ENCODE assay signal across 11 cellular contexts in genomic region chr7:139825666-139826290, GRCh38. TPM values are rescaled to one million over a fixed set of nuclear protein-coding genes. Genes with fewer than 3 reads are reported as not detected.
DNase-seq lines count a peak whose midpoint lies in the region; ATAC-seq and TF ChIP-seq lines count a peak whose summit lies in the region.
"Had no signal": no experiment of that assay in that cellular context is flagged by ENCODE, and none has a peak within 500 bp of the region (broad histone marks: within the 10 kb centered on the region; RNA-seq: fewer than 3 reads in every experiment).

No MANE protein-coding gene starts in this region.

- 46 to 58% (median 51%) methylated on average over 9 of the region's 9 CpGs for WGBS in ovary, 3 donors

- no peak for ATAC-seq in GM23338

- H3F3A ChIP-seq in GM23338 (replicated peaks; ENCODE audit: low read depth) = no peaks in the 10 kb centered on the region

- H3K27me3 Mint-ChIP-seq in GM23338 (ENCODE audit: insufficient read depth, low read depth, poor library complexity) = peaks cover 2% of the 10 kb centered on the region
- peaks cover 8% of the 10 kb centered on the region for H3K27me3 Mint-ChIP-seq in dendritic cell treated with granulocyte-macrophage colony-stimulating factor and Interleukin-4, amounts not matched to agents 40 ng/mL and 50 ng/mL, for 4 days

- H3K36me3 Mint-ChIP-seq in GM23338 (ENCODE audit: low read depth) = no peaks in the 10 kb centered on the region
- H3K36me3 Mint-ChIP-seq in dendritic cell treated with granulocyte-macrophage colony-stimulating factor and Interleukin-4, amounts not matched to agents 40 ng/mL and 50 ng/mL, for 4 days (ENCODE audit: low read depth) = peaks cover 13% of the 10 kb centered on the region

- H3K36me3 ChIP-seq in GM23338 (ENCODE audit: insufficient read depth) = no peaks in the 10 kb centered on the region
- H3K36me3 ChIP-seq in ovary = no peaks in the 10 kb centered on the region

- no peaks in the 10 kb centered on the region for H3K27me3 ChIP-seq in GM23338 (ENCODE audit: insufficient read depth)
- H3K27me3 ChIP-seq in ovary = no peaks in the 10 kb centered on the region

- no peak overlapping the region for H3K4me3 ChIP-seq in GM23338
- H3K4me3 ChIP-seq in ovary = no peak overlapping the region

- DNase-seq in GM23338 (ENCODE audit: low spot score) = no peak
- peak; percentile 31 for DNase-seq in RKO (ENCODE audit: low spot score)
- peak; percentile 22 for DNase-seq in non-pigmented ciliary epithelial cell (ENCODE audit: low read depth)
- no peak for DNase-seq in NCI-H2029 (lab: John Stamatoyannopoulos, UW)
- DNase-seq in DMS 273 (lab: John Stamatoyannopoulos, UW; ENCODE audit: unreplicated experiment) = no peak
- DNase-seq in ovary = no peak
- no peak for DNase-seq in stimulated activated CD4-positive, alpha-beta T cell treated with anti-CD3 and anti-CD28 coated beads, Interleukin-4, amount 100 ng/mL, for 24 hours
- DNase-seq: activated CD8-positive, alpha-beta memory T cell treated with anti-CD3 and anti-CD28 coated beads, Interleukin-2, amount 50 U/mL, for 48 hours; KBM-7; NCI-H2107 had no signal

- no peak overlapping the region for H3K27ac ChIP-seq in GM23338 (ENCODE audit: low read depth)
- H3K27ac ChIP-seq in ovary = no peak overlapping the region

- no peaks in the 10 kb centered on the region; the same call in 1 of the 2 replicates for H3K9me2 ChIP-seq in GM23338 (ENCODE audit: insufficient read depth)

- H2AFZ ChIP-seq in GM23338 = peak overlapping the region; percentile 32; the same call in 1 of the 2 replicates

- H3K4me3 Mint-ChIP-seq in GM23338 = no peak overlapping the region
- no peak overlapping the region for H3K4me3 Mint-ChIP-seq in dendritic cell treated with granulocyte-macrophage colony-stimulating factor and Interleukin-4, amounts not matched to agents 40 ng/mL and 50 ng/mL, for 4 days

- no peaks in the 10 kb centered on the region for H3K9me3 ChIP-seq in ovary

- TF ChIP-seq EP300 in ovary (IDR thresholded peaks at IDR 0.05) = no peak

- no peak overlapping the region for H3K4me2 ChIP-seq in GM23338

- intact Hi-C loops in dendritic cell treated with granulocyte-macrophage colony-stimulating factor and Interleukin-4, amounts not matched to agents 40 ng/mL and 50 ng/mL, for 4 days (cut with micrococcal nuclease) = loop anchor here (5.0 kb wide), 1 partner anchor 48 kb away; the partner anchor contains the start of gene HIPK2
- intact Hi-C loops in ovary (cut with DNase I) = no loop called here

- no peaks in the 10 kb centered on the region for H3K9me3 Mint-ChIP-seq in GM23338
- no peaks in the 10 kb centered on the region for H3K9me3 Mint-ChIP-seq in dendritic cell treated with granulocyte-macrophage colony-stimulating factor and Interleukin-4, amounts not matched to agents 40 ng/mL and 50 ng/mL, for 4 days

- no peak overlapping the region; the same call in 1 of the 2 replicates for H3K27ac Mint-ChIP-seq in GM23338
- H3K27ac Mint-ChIP-seq in dendritic cell treated with granulocyte-macrophage colony-stimulating factor and Interleukin-4, amounts not matched to agents 40 ng/mL and 50 ng/mL, for 4 days = peak overlapping the region; percentile 16

- no peaks in the 10 kb centered on the region for H4K20me1 ChIP-seq in GM23338 (replicated peaks; ENCODE audit: insufficient read depth)

- H3K79me2 ChIP-seq in GM23338 (replicated peaks; ENCODE audit: insufficient read depth) = no peaks in the 10 kb centered on the region

- no peak for TF ChIP-seq CTCF in GM23338 (conservative IDR thresholded peaks at IDR 0.05; ENCODE audit: low read depth in 2 of 2)
- TF ChIP-seq CTCF in ovary (IDR thresholded peaks at IDR 0.05) = no peak

- TF ChIP-seq POLR2A in ovary (IDR thresholded peaks at IDR 0.05) = no peak

- H3K4me1 Mint-ChIP-seq in GM23338 = peaks cover 10% of the 10 kb centered on the region
- H3K4me1 Mint-ChIP-seq in dendritic cell treated with granulocyte-macrophage colony-stimulating factor and Interleukin-4, amounts not matched to agents 40 ng/mL and 50 ng/mL, for 4 days (ENCODE audit: low read depth) = peaks cover 29% of the 10 kb centered on the region

- H3K4me1 ChIP-seq in GM23338 (ENCODE audit: insufficient read depth) (no peaks in the 10 kb centered on the region), ovary (ENCODE audit: insufficient read depth) (peaks cover 5% of the 10 kb centered on the region)

TF ChIP-seq in GM23338, 12 proteins besides CTCF, POLR2A, EP300 and RAD21:
- TF ChIP-seq EZH2phosphoT487 (IDR thresholded peaks at IDR 0.05; ENCODE audit: unreplicated experiment) (no peak), STAT1 (IDR thresholded peaks at IDR 0.05; ENCODE audit: unreplicated experiment) (no peak), REST (IDR thresholded peaks at IDR 0.05; ENCODE audit: unreplicated experiment) (no peak)

RNA-seq across cellular contexts. Expression of gene TBXAS1, which starts 3.3 kb away (rescaled TPM):
- 1.0 TPM in 1 of 2 replicates, not detected in the other for total RNA-seq in GM23338 (2014; rRNA removed; shearing (Covaris generic))
- polyA plus RNA-seq in GM23338 (2016; fragmentation: Nextera tagmentation; extraction: Ambion mirVana) = 0.89 and 1.3 TPM in 2 replicates
- 10 to 100 TPM in 2 of 7 donors, 1 to 10 TPM in 5; 3.1 to 16.8 (median 6.1) TPM for total RNA-seq in ovary
- polyA plus RNA-seq in ovary = 10 to 100 TPM in 1 of 2 donors, 1 to 10 TPM in 1; 9.0 to 13.6 TPM

RNA-seq across cellular contexts. Expression of gene HIPK2, which starts 48.0 kb away (rescaled TPM):
- 13.8 and 16.9 TPM in 2 replicates for total RNA-seq in GM23338 (2014; rRNA removed; shearing (Covaris generic))
- polyA plus RNA-seq in GM23338 (2016; fragmentation: Nextera tagmentation; extraction: Ambion mirVana) (5.9 and 7.3 TPM in 2 replicates), ovary (10 to 100 TPM in 1 of 2 donors, 1 to 10 TPM in 1; 7.3 to 14.8 TPM)
- 10 to 100 TPM in 6 of 7 donors, 1 to 10 TPM in 1; 9.9 to 38.4 (median 35.1) TPM for total RNA-seq in ovary

Comparison
In these comparisons a context has a peak if more than half of its experiments do, and no peak if none do; other contexts are left out.
1. DNase-seq: peak in RKO (single experiment) and non-pigmented ciliary epithelial cell (single experiment); none in GM23338 (single experiment), NCI-H2029 (single experiment), DMS 273 (single experiment), ovary (0 of 5) and stimulated activated CD4-positive, alpha-beta T cell treated with anti-CD3 and anti-CD28 coated beads, Interleukin-4, amount 100 ng/mL, for 24 hours (single experiment).